19 cellular contexts compared by ENCODE assay signal in the genomic region with DNA sequence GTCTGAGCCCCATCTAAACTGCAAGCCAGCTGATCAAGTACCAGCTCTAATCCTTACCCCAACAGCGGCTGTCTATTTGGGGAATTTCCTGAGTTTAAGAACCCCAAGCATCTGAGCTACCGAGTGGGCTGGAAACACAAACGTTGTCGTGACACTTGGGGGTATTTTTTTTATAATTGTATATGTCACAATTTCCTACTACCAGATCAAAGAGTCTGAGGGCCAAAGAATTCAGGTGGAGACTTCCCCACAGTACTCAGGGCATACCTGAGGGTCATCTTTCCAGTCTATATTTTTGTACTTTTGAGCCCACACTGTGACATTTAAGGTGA. TPM values are rescaled to one million over a fixed set of nuclear protein-coding genes. Genes with fewer than 3 reads are reported as not detected.
DNase-seq lines count a peak whose midpoint lies in the region; ATAC-seq, FAIRE-seq and TF ChIP-seq lines count a peak whose summit lies in the region.
"Had no signal": no experiment of that assay in that cellular context is flagged by ENCODE, and none has a peak within 500 bp of the region (broad histone marks: within the 10 kb centered on the region; RNA-seq: fewer than 3 reads in every experiment).

No MANE protein-coding gene starts in this region.

- H3K79me2 ChIP-seq in OCI-LY7 (ENCODE audit: insufficient read depth, low read depth, low read length) (peaks cover 12% of the 10 kb centered on the region; the same call in 1 of the 2 replicates), GM12878 (ENCODE audit: control insufficient read depth, insufficient read depth, low read length) (peaks cover 54% of the 10 kb centered on the region)

- in situ Hi-C loops in GM12878 (cut with MboI), result no loop called here

- CTCF ChIA-PET in OCI-LY7 (lab: Charles Lee; ENCODE audit: unreplicated experiment), result interaction anchor here (0.6 to 2.2 kb wide), 2 partner anchors 26 to 1263 kb away, joined by 3 to 8 read pairs; no protein-coding TSS in a partner anchor
- CTCF ChIA-PET in GM12878 (lab: Yijun Ruan, JAX), result interaction anchor here (0.8 to 9.8 kb wide), 7 partner anchors 11 to 43 kb away, joined by 3 to 230 read pairs (median 4); partner anchors contain the start of gene PTTG1

- DNase-seq in natural killer cell treated with Interleukin-12 subunit alpha and Interleukin-12 subunit beta and Interleukin-15 and Interleukin-18, amount 100 ng/mL, for 72 hours (ENCODE audit: low spot score), result no peak
- DNase-seq in natural killer cell (no peak), OCI-LY7 (ENCODE audit: low spot score) (no peak), GM12878 (ENCODE audit: low read depth, low spot score) (no peak), cerebellum (ENCODE audit: low spot score) (no peak), SIG-M5 treated with dmso at 0.1 percent for 504 hours (lab: John Stamatoyannopoulos, UW; ENCODE audit: unreplicated experiment) (no peak), Right ventricle myocardium inferior (ENCODE audit: missing footprints) (no peak)
- DNase-seq: AML-193; amygdala; effector CD4-positive, alpha-beta T cell; esophagus squamous epithelium; naive B cell; stimulated activated naive CD4-positive, alpha-beta T cell had no signal

- no peak for ATAC-seq in natural killer cell treated with Interleukin-12 subunit alpha and Interleukin-12 subunit beta and Interleukin-15 and Interleukin-18, amount 100 ng/mL, for 72 hours
- ATAC-seq in natural killer cell, result no peak
- no peak for ATAC-seq in GM12878
- ATAC-seq in Right ventricle myocardium inferior, result no peak
- ATAC-seq: sciatic nerve had no signal

- no TSS peak for BruUV-seq in OCI-LY7 (replicated peaks; lab: Mats Ljungman, UMichigan)
- BruUV-seq in GM12878 (replicated peaks; lab: Mats Ljungman, UMichigan), result no TSS peak

- H3K27ac ChIP-seq in OCI-LY7 (ENCODE audit: low read depth, low read length, poor library complexity, severe bottlenecking), result no peak overlapping the region
- peak overlapping the region; percentile 68 for H3K27ac ChIP-seq in GM12878 (ENCODE audit: control insufficient read depth, insufficient read depth)
- H3K27ac ChIP-seq: esophagus squamous epithelium, SJSA1, tibial nerve had no signal

- POLR2A ChIA-PET in OCI-LY7 (lab: Charles Lee), result interaction anchor here (1.0 to 2.3 kb wide), 4 partner anchors 25 to 47 kb away, joined by 5 to 13 read pairs (median 6); no protein-coding TSS in a partner anchor
- POLR2A ChIA-PET in GM12878 (lab: Charles Lee), result interaction anchor here (0.6 to 6.2 kb wide), 12 partner anchors 12 to 378 kb away, joined by 3 to 156 read pairs (median 6); partner anchors contain the start of genes PTTG1 and SLU7

- H3K27ac Mint-ChIP-seq in natural killer cell treated with Interleukin-12 subunit alpha and Interleukin-12 subunit beta and Interleukin-15 and Interleukin-18, amount 100 ng/mL, for 72 hours, result peak overlapping the region; percentile 31 to 94
- peak overlapping the region in 1 of 2 donors; percentile 59 for H3K27ac Mint-ChIP-seq in natural killer cell

- peak overlapping the region; percentile 46 for H3K4me3 Mint-ChIP-seq in natural killer cell treated with Interleukin-12 subunit alpha and Interleukin-12 subunit beta and Interleukin-15 and Interleukin-18, amount 100 ng/mL, for 72 hours
- no peak overlapping the region for H3K4me3 Mint-ChIP-seq in natural killer cell
- H3K4me3 Mint-ChIP-seq: central memory CD8-positive, alpha-beta T cell; naive B cell had no signal

- H3K36me3 Mint-ChIP-seq in natural killer cell treated with Interleukin-12 subunit alpha and Interleukin-12 subunit beta and Interleukin-15 and Interleukin-18, amount 100 ng/mL, for 72 hours, result peaks cover 7% of the 10 kb centered on the region
- no peaks in the 10 kb centered on the region for H3K36me3 Mint-ChIP-seq in natural killer cell
- H3K36me3 Mint-ChIP-seq: naive B cell had no signal

- H2AFZ ChIP-seq in OCI-LY7 (ENCODE audit: low read length), result peak overlapping the region; percentile 72
- H2AFZ ChIP-seq in GM12878 (ENCODE audit: control insufficient read depth, low read depth, low read length), result peak overlapping the region; percentile 77

- H3K4me2 ChIP-seq in OCI-LY7 (ENCODE audit: low read length) (peak overlapping the region; percentile 27), GM12878 (ENCODE audit: control insufficient read depth, insufficient read depth) (peak overlapping the region; percentile 56)

- 90% methylated on average over 4 of the region's 4 CpGs for WGBS in GM12878 (ENCODE audit: insufficient coverage, insufficient replicate concordance, low lambda C conversion rate, missing lambda C conversion rate)

- FAIRE-seq in GM12878 (lab: Jason Lieb, UNC), result no peak
- FAIRE-seq: H1, pancreas had no signal

- TF ChIP-seq CTCF in natural killer cell (IDR thresholded peaks at IDR 0.05) (no peak), OCI-LY7 (conservative IDR thresholded peaks at IDR 0.05; ENCODE audit: low read length) (no peak), GM12878 (IDR thresholded peaks at IDR 0.05 in 2 of 3, conservative IDR thresholded peaks at IDR 0.05 in 1 of 3; ENCODE audit: control insufficient read depth in 2 of 3, extremely low read depth in 1 of 3, insufficient read depth in 1 of 3, low read depth in 3 of 3, low read length in 3 of 3) (no peak)

- H3K9me3 Mint-ChIP-seq in natural killer cell treated with Interleukin-12 subunit alpha and Interleukin-12 subunit beta and Interleukin-15 and Interleukin-18, amount 100 ng/mL, for 72 hours, result no peaks in the 10 kb centered on the region
- H3K9me3 Mint-ChIP-seq in natural killer cell, result no peaks in the 10 kb centered on the region
- H3K9me3 Mint-ChIP-seq: central memory CD8-positive, alpha-beta T cell had no signal

- H3K36me3 ChIP-seq in OCI-LY7 (ENCODE audit: insufficient read depth, low read length) (no peaks in the 10 kb centered on the region), GM12878 (ENCODE audit: control insufficient read depth in 2 of 2, insufficient read depth in 2 of 2, low read length in 1 of 2) (no peaks in the 10 kb centered on the region)
- H3K36me3 ChIP-seq: esophagus squamous epithelium, pancreas, SJSA1, tibial nerve had no signal

- TF ChIP-seq EP300 in GM12878 (IDR thresholded peaks at IDR 0.05; ENCODE audit: borderline replicate concordance in 1 of 2, control insufficient read depth in 1 of 2, low read depth in 2 of 2, low read length in 2 of 2), result no peak; a peak in 1 of 4 replicates

- RAD21 ChIA-PET in GM12878 (lab: Charles Lee; ENCODE audit: unreplicated experiment), result interaction anchor here (1.1 to 9.8 kb wide), 8 partner anchors 10 to 45 kb away, joined by 3 to 329 read pairs (median 14); partner anchors contain the start of gene SLU7

- H3K4me1 Mint-ChIP-seq in natural killer cell treated with Interleukin-12 subunit alpha and Interleukin-12 subunit beta and Interleukin-15 and Interleukin-18, amount 100 ng/mL, for 72 hours (ENCODE audit: low read depth in 2 of 2), result peaks cover 41 to 59% of the 10 kb centered on the region in 2 donors
- peaks cover 33 to 35% of the 10 kb centered on the region in 2 donors for H3K4me1 Mint-ChIP-seq in natural killer cell

- peak overlapping the region; percentile 44 for H3K9ac ChIP-seq in GM12878 (ENCODE audit: control insufficient read depth, insufficient read depth, low read length)

- TF ChIP-seq RAD21 in GM12878 (IDR thresholded peaks at IDR 0.05; ENCODE audit: insufficient read depth, low read depth, low read length), result no peak

- no peaks in the 10 kb centered on the region for H4K20me1 ChIP-seq in OCI-LY7 (ENCODE audit: insufficient read depth, low read length)
- H4K20me1 ChIP-seq in GM12878 (ENCODE audit: control insufficient read depth, insufficient read depth), result no peaks in the 10 kb centered on the region

- no peaks in the 10 kb centered on the region for H3K9me3 ChIP-seq in OCI-LY7 (ENCODE audit: low read length)
- H3K9me3 ChIP-seq in GM12878 (replicated peaks; ENCODE audit: control insufficient read depth, insufficient read depth, low read length), result no peaks in the 10 kb centered on the region; the same call in 2 of the 3 replicates
- H3K9me3 ChIP-seq: esophagus squamous epithelium, pancreas, SJSA1, tibial nerve had no signal

- SMC1A ChIA-PET in GM12878 (lab: Charles Lee; ENCODE audit: uncharacterized antibody, unreplicated experiment), result interaction anchor here (0.6 to 15.7 kb wide), 15 partner anchors 9 to 319 kb away, joined by 3 to 511 read pairs (median 3); partner anchors contain the start of gene SLU7

- TF ChIP-seq POLR2A in GM12878 (IDR thresholded peaks at IDR 0.05; ENCODE audit: low read depth, low read length), result no peak

- H3K4me3 ChIP-seq in OCI-LY7 (ENCODE audit: low read depth, low read length, poor library complexity, severe bottlenecking) (no peak overlapping the region), GM12878 (no peak overlapping the region)
- H3K4me3 ChIP-seq: esophagus squamous epithelium, pancreas, SJSA1, tibial nerve had no signal

- H3K27me3 Mint-ChIP-seq in natural killer cell treated with Interleukin-12 subunit alpha and Interleukin-12 subunit beta and Interleukin-15 and Interleukin-18, amount 100 ng/mL, for 72 hours, result no peaks in the 10 kb centered on the region
- no peaks in the 10 kb centered on the region for H3K27me3 Mint-ChIP-seq in natural killer cell (ENCODE audit: low read depth in 2 of 2)
- H3K27me3 Mint-ChIP-seq: central memory CD8-positive, alpha-beta T cell had no signal

- H3K27me3 ChIP-seq in GM12878 (replicated peaks in 1 of 2; ENCODE audit: control insufficient read depth in 2 of 2, insufficient read depth in 2 of 2, low read length in 1 of 2), result no peaks in the 10 kb centered on the region
- H3K27me3 ChIP-seq: esophagus squamous epithelium, pancreas, SJSA1, tibial nerve had no signal

- peaks cover 49% of the 10 kb centered on the region for H3K4me1 ChIP-seq in OCI-LY7 (ENCODE audit: insufficient read depth, low read length, poor library complexity, severe bottlenecking)
- H3K4me1 ChIP-seq in GM12878 (ENCODE audit: control insufficient read depth, insufficient read depth, low read length), result peaks cover 46% of the 10 kb centered on the region

- intact Hi-C loops in natural killer cell (cut with micrococcal nuclease) (no loop called here), OCI-LY7 (cut with micrococcal nuclease; ENCODE audit: unreplicated experiment) (no loop called here), GM12878 (cut with micrococcal nuclease; ENCODE audit: unreplicated experiment) (loop anchor here (10.0 kb wide), 1 partner anchor 1260 kb away; the partner anchor contains the start of gene RNF145), Right ventricle myocardium inferior (cut with DNase I) (no loop called here)

- no peaks in the 10 kb centered on the region for H3K9me2 ChIP-seq in OCI-LY7 (ENCODE audit: insufficient read depth, low read length)

RNA-seq across cellular contexts. Expression of gene PTTG1, which starts 42.8 kb away (rescaled TPM):
- total RNA-seq in natural killer cell treated with Interleukin-12 subunit alpha and Interleukin-12 subunit beta and Interleukin-15 and Interleukin-18, amount 100 ng/mL, for 72 hours, result 100 to 1,000 TPM; 139 to 241 TPM
- total RNA-seq in natural killer cell (10 to 100 TPM; 11.7 to 14.8 (median 12.1) TPM), OCI-LY7 (2022) (340 and 428 TPM in 2 replicates), GM12878 (2014; rRNA removed) (234 and 273 TPM in 2 replicates), GM12878 (2014; rRNA removed; fragmentation: Illumina TruSeq; extraction: Trizol) (301 TPM in 2 replicates), GM12878 (2021) (154 and 168 TPM in 2 replicates), cerebellum (32.8 TPM), Right ventricle myocardium inferior (1.4 TPM)
- 420 and 480 TPM in 2 replicates for total RNA-seq in OCI-LY7 (2014; rRNA removed; shearing (Covaris generic))
- 68.9 and 70.9 TPM in 2 replicates for total RNA-seq in GM12878 (2013; cell fraction: nucleolus; rRNA removed)
- polyA plus RNA-seq in GM12878 (2011; ENCODE audit: low read depth), result 244 TPM
- polyA plus RNA-seq in GM12878 (2011; rRNA removed) (322 and 441 TPM in 2 replicates), GM12878 (2014; fragmentation: Illumina TruSeq; extraction: Trizol) (609 and 993 TPM in 2 replicates), GM12878 (2014; fragmentation: Nextera tagmentation; extraction: Ambion mirVana) (1,000 to 10,000 TPM in 1 of 2 experiments, 100 to 1,000 TPM in 1; 946 to 1,033 TPM), GM12878 (2014; rRNA removed) (230 and 381 TPM in 2 replicates), GM12878 (2016; fragmentation: Nextera tagmentation; extraction: Ambion mirVana) (100 to 1,000 TPM; 372 to 407 TPM)
- 515 and 857 TPM in 2 replicates for polyA plus RNA-seq in GM12878 (2011; cell fraction: cytosol; rRNA removed)
- polyA plus RNA-seq in GM12878 (2011; cell fraction: nucleus; rRNA removed), result 224 and 286 TPM in 2 replicates
- polyA plus RNA-seq in GM12878 (2012), result 111 and 166 TPM in 2 replicates
- 99.0 and 141 TPM in 2 replicates for polyA minus RNA-seq in GM12878 (2011; rRNA and poly(A)+ RNA removed)
- 31.5 and 38.2 TPM in 2 replicates for polyA minus RNA-seq in GM12878 (2011; cell fraction: cytosol; rRNA and poly(A)+ RNA removed)
- polyA minus RNA-seq in GM12878 (2011; cell fraction: nucleus; rRNA and poly(A)+ RNA removed), result 38.2 and 46.3 TPM in 2 replicates

RNA-seq across cellular contexts. Expression of gene SLU7, which starts 45.6 kb away (rescaled TPM):
- 10 to 100 TPM; 50.7 to 62.0 TPM for total RNA-seq in natural killer cell treated with Interleukin-12 subunit alpha and Interleukin-12 subunit beta and Interleukin-15 and Interleukin-18, amount 100 ng/mL, for 72 hours
- total RNA-seq in natural killer cell (100 to 1,000 TPM; 114 to 143 (median 118) TPM), OCI-LY7 (2022) (46.2 and 55.4 TPM in 2 replicates), GM12878 (2014; rRNA removed) (32.9 and 36.2 TPM in 2 replicates), GM12878 (2014; rRNA removed; fragmentation: Illumina TruSeq; extraction: Trizol) (51.9 and 56.0 TPM in 2 replicates), GM12878 (2021) (35.2 and 38.6 TPM in 2 replicates), cerebellum (34.8 TPM), Right ventricle myocardium inferior (46.9 TPM)
- total RNA-seq in OCI-LY7 (2014; rRNA removed; shearing (Covaris generic)), result 32.2 and 59.7 TPM in 2 replicates
- 36.9 and 53.4 TPM in 2 replicates for total RNA-seq in GM12878 (2013; cell fraction: nucleolus; rRNA removed)
- polyA plus RNA-seq in GM12878 (2011; ENCODE audit: low read depth), result 47.3 TPM
- polyA plus RNA-seq in GM12878 (2011; rRNA removed) (52.8 and 77.4 TPM in 2 replicates), GM12878 (2014; fragmentation: Illumina TruSeq; extraction: Trizol) (55.2 and 57.7 TPM in 2 replicates), GM12878 (2014; fragmentation: Nextera tagmentation; extraction: Ambion mirVana) (10 to 100 TPM; 40.9 to 41.2 TPM), GM12878 (2014; rRNA removed) (32.7 and 35.9 TPM in 2 replicates), GM12878 (2016; fragmentation: Nextera tagmentation; extraction: Ambion mirVana) (10 to 100 TPM; 53.4 to 54.0 TPM)
- 12.9 and 15.4 TPM in 2 replicates for polyA plus RNA-seq in GM12878 (2011; cell fraction: cytosol; rRNA removed)
- 30.5 and 31.1 TPM in 2 replicates for polyA plus RNA-seq in GM12878 (2011; cell fraction: nucleus; rRNA removed)
- 63.6 and 64.4 TPM in 2 replicates for polyA plus RNA-seq in GM12878 (2012)
- polyA minus RNA-seq in GM12878 (2011; rRNA and poly(A)+ RNA removed), result 23.0 and 30.4 TPM in 2 replicates
- polyA minus RNA-seq in GM12878 (2011; cell fraction: cytosol; rRNA and poly(A)+ RNA removed), result 8.7 and 16.0 TPM in 2 replicates
- 13.4 and 20.5 TPM in 2 replicates for polyA minus RNA-seq in GM12878 (2011; cell fraction: nucleus; rRNA and poly(A)+ RNA removed)
